Comparison of ENCODE assay signal across 8 cellular contexts in genomic region chr1:26787381-26787705, GRCh38.
DNase-seq lines count a peak whose midpoint lies in the region; ATAC-seq and TF ChIP-seq lines count a peak whose summit lies in the region.

No MANE protein-coding gene starts in this region.

- H3K4me3 Mint-ChIP-seq in activated naive CD8-positive, alpha-beta T cell treated with anti-CD3 and anti-CD28 coated beads, Interleukin-2, amount 50 U/mL, for 24 hours: peak overlapping the region; percentile 85

- H3K4me1 Mint-ChIP-seq in activated naive CD8-positive, alpha-beta T cell treated with anti-CD3 and anti-CD28 coated beads, Interleukin-2, amount 50 U/mL, for 24 hours: peaks cover 75% of the 10 kb centered on the region

- DNase-seq in HFF-Myc (ENCODE audit: extremely low read depth, low read depth): no peak
- DNase-seq in NT2/D1 (ENCODE audit: low read depth, low spot score): no peak
- peak; percentile 80 for DNase-seq in activated naive CD8-positive, alpha-beta T cell treated with anti-CD3 and anti-CD28 coated beads, Interleukin-2, amount 50 U/mL, for 24 hours
- peak in 2 of 3 donors; percentile 26 to 35 for DNase-seq in stimulated activated CD4-positive, alpha-beta T cell treated with anti-CD3 and anti-CD28 coated beads, TNF-alpha, amount 100 ng/mL, for 1 hour (ENCODE audit: low read depth in 3 of 3, low spot score in 1 of 3)
- no peak for DNase-seq in effector CD8-positive, alpha-beta T cell (lab: John Stamatoyannopoulos, UW)
- no peak for DNase-seq in NCI-H1694 treated with DMSO at 0.1 percent for 48 hours (lab: John Stamatoyannopoulos, UW)

- peaks cover 11% of the 10 kb centered on the region for H3K36me3 Mint-ChIP-seq in activated naive CD8-positive, alpha-beta T cell treated with anti-CD3 and anti-CD28 coated beads, Interleukin-2, amount 50 U/mL, for 24 hours (ENCODE audit: low read depth)

- peak overlapping the region; percentile 65 for H3K4me3 ChIP-seq in HFF-Myc (replicated peaks; ENCODE audit: low read depth, low read length)
- H3K4me3 ChIP-seq in NT2/D1 (ENCODE audit: insufficient read length, low read depth): peak overlapping the region; percentile 91
- peak overlapping the region; percentile 93 for H3K4me3 ChIP-seq in iPS-18c (ENCODE audit: insufficient read depth, low read depth, low read length)

- peaks cover 18% of the 10 kb centered on the region for H3K36me3 ChIP-seq in NT2/D1 (ENCODE audit: insufficient read depth, insufficient read length, low read length)

- H3K27ac Mint-ChIP-seq in activated naive CD8-positive, alpha-beta T cell treated with anti-CD3 and anti-CD28 coated beads, Interleukin-2, amount 50 U/mL, for 24 hours: peak overlapping the region; percentile 94

- H3K9me3 ChIP-seq in NT2/D1 (ENCODE audit: insufficient read depth, low read length) (no peaks in the 10 kb centered on the region), iPS-18c (ENCODE audit: control insufficient read depth, insufficient read depth, low read length) (peaks cover 2% of the 10 kb centered on the region)

- H3K4me1 ChIP-seq in NT2/D1 (ENCODE audit: insufficient read depth, insufficient read length): peaks cover 19% of the 10 kb centered on the region

- H3K9me3 Mint-ChIP-seq in activated naive CD8-positive, alpha-beta T cell treated with anti-CD3 and anti-CD28 coated beads, Interleukin-2, amount 50 U/mL, for 24 hours: no peaks in the 10 kb centered on the region

- no peaks in the 10 kb centered on the region for H3K27me3 ChIP-seq in NT2/D1 (ENCODE audit: insufficient read depth, insufficient read length)

- peak overlapping the region; percentile 95 for H3K9ac ChIP-seq in NT2/D1 (ENCODE audit: insufficient read length, low read depth)

- no peak for TF ChIP-seq CTCF in HFF-Myc (IDR thresholded peaks at IDR 0.05; ENCODE audit: low read depth, low read length, missing control alignments)

- H3K27me3 Mint-ChIP-seq in activated naive CD8-positive, alpha-beta T cell treated with anti-CD3 and anti-CD28 coated beads, Interleukin-2, amount 50 U/mL, for 24 hours: peaks cover 1% of the 10 kb centered on the region

- peak; percentile 64 for ATAC-seq in GM18511 (IDR thresholded peaks at IDR 0.05; ENCODE audit: unreplicated experiment)
- peak; percentile 64 for ATAC-seq in activated naive CD8-positive, alpha-beta T cell treated with anti-CD3 and anti-CD28 coated beads, Interleukin-2, amount 50 U/mL, for 24 hours

Comparison
In these comparisons a context has a peak if more than half of its experiments do, and no peak if none do; other contexts are left out.
1. DNase-seq: peak in activated naive CD8-positive, alpha-beta T cell treated with anti-CD3 and anti-CD28 coated beads, Interleukin-2, amount 50 U/mL, for 24 hours (single experiment) and stimulated activated CD4-positive, alpha-beta T cell treated with anti-CD3 and anti-CD28 coated beads, TNF-alpha, amount 100 ng/mL, for 1 hour (2 of 3); none in HFF-Myc (single experiment), NT2/D1 (single experiment), effector CD8-positive, alpha-beta T cell (single experiment) and NCI-H1694 treated with DMSO at 0.1 percent for 48 hours (single experiment).
2. Peak in every context shown above with its lines, with median percentiles within 50 percentile points of each other: H3K4me3 ChIP-seq.